Comparison of ENCODE assay signal across 8 cellular contexts in the genomic region with DNA sequence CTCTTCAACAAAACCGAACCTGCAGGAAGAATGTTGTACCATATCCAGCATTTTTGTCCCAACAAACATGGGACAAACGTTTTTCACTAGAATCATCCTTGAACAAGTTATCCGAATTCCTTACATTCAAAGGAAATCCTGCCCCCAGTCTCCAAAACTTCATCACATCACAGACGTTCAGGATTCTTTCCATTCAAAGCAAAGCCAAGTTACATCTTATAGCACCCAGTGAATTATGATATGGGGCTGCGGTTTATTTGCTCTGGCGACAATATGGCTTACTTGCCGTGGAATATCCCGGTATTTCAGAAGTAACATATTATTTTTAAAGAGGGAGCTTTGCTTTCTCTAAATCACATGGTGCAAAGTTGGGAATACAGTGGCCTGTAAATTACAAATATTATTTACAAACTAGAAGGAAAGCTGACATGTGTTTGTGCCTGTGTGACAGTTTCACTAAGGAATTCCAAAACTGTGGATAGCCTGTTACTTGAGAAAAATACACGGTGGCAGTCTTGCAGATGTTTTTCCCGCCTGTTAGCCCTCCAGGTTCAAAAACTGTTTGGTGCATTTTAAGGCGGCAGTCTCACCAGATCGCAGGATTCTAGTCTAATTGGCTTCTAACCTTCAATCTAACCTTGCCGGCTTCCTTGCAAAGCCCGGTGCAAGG. TPM values are rescaled to one million over a fixed set of nuclear protein-coding genes. Genes with fewer than 3 reads are reported as not detected.
DNase-seq lines count a peak whose midpoint lies in the region; ATAC-seq, FAIRE-seq and TF ChIP-seq lines count a peak whose summit lies in the region.

No MANE protein-coding gene starts in this region.

- peak overlapping the region; percentile 92 for H3K27ac ChIP-seq in SK-N-MC

- H3K4me3 ChIP-seq in SK-N-MC, result peak overlapping the region; percentile 83
- peak overlapping the region; percentile 74 for H3K4me3 ChIP-seq in fibroblast of the aortic adventitia (ENCODE audit: low read depth, low read length)
- peak overlapping the region; percentile 76 for H3K4me3 ChIP-seq in skeletal muscle cell (ENCODE audit: low read depth, low read length)

- no peak for TF ChIP-seq POLR2A in GM12891 (IDR thresholded peaks at IDR 0.05; ENCODE audit: low read depth, low read length)

- DNase-seq in GM12891 (ENCODE audit: insufficient read length, low spot score) (no peak), SK-N-MC (ENCODE audit: low read depth, low spot score) (no peak), fibroblast of the aortic adventitia (ENCODE audit: low read depth) (peak; percentile 42), skeletal muscle cell (ENCODE audit: low read depth) (no peak), medulla oblongata (ENCODE audit: extremely low spot score) (no peak)
- no peak for DNase-seq in stimulated activated CD4-positive, alpha-beta T cell treated with anti-CD3 and anti-CD28 coated beads, Interleukin-4, amount 100 ng/mL, for 1 hour

- peak; percentile 59 for FAIRE-seq in GM12891 (lab: Jason Lieb, UNC)

- no peak for ATAC-seq in GM18867 (IDR thresholded peaks at IDR 0.05; ENCODE audit: unreplicated experiment)
- no peak for ATAC-seq in HG03159 (IDR thresholded peaks at IDR 0.05; ENCODE audit: unreplicated experiment)

- TF ChIP-seq CTCF in fibroblast of the aortic adventitia (IDR thresholded peaks at IDR 0.05; ENCODE audit: insufficient read depth, low read length), result no peak

- H3K36me3 ChIP-seq in SK-N-MC (ENCODE audit: insufficient read depth, low read length), result peaks cover 9% of the 10 kb centered on the region

- no peaks in the 10 kb centered on the region for H3K9me3 ChIP-seq in SK-N-MC (ENCODE audit: low read depth, low read length)

- peak overlapping the region; percentile 90 for H3K9ac ChIP-seq in SK-N-MC (ENCODE audit: insufficient read length)

TF ChIP-seq in GM12891, 5 proteins besides CTCF, POLR2A, EP300 and RAD21:
- TF ChIP-seq PAX5 (IDR thresholded peaks at IDR 0.05; ENCODE audit: insufficient read depth, low read length, severe bottlenecking), result no peak
- no peak for TF ChIP-seq POU2F2 (IDR thresholded peaks at IDR 0.05; ENCODE audit: low read depth, low read length)
- no peak for TF ChIP-seq POLR2AphosphoS5 (IDR thresholded peaks at IDR 0.05; ENCODE audit: low read depth, low read length)
- TF ChIP-seq SPI1 (IDR thresholded peaks at IDR 0.05; ENCODE audit: low read depth, low read length), result no peak
- TF ChIP-seq TAF1 (IDR thresholded peaks at IDR 0.05; ENCODE audit: low read depth, low read length), result no peak

RNA-seq across cellular contexts. Expression of a gene that starts 0.8 kb away (rescaled TPM):
- 103 TPM for polyA plus RNA-seq in GM12891 (2012; ENCODE audit: low read depth, missing spikeins)
- 105 and 465 TPM in 2 replicates for total RNA-seq in fibroblast of the aortic adventitia (ENCODE audit: low replicate concordance)
